ENCODE assay signal across 8 cellular contexts in the genomic region with DNA sequence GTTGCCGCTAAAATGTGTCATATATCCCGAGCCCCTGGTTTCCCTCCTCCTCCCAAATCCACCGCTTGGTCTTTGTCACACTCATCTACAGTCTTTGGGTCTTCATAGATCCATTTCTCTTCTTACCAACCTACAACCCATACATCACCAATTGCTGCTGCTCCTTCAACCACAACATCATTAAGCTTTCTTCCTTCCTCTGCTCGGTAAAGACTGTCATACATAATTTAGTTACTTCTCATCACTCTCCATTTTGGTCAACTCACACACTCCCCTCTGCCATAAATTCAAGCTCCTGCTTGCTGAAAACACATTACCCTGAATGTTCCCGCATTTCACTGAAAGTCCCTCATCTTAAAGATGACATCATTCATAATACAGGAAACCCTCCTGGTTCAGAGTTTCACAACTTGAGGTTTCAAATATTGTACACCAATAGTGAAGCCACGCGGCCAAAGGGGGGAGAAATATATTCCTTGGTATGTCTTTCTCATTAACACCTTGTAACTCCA. TPM values are rescaled to one million over a fixed set of nuclear protein-coding genes. Genes with fewer than 3 reads are reported as not detected.
DNase-seq lines count a peak whose midpoint lies in the region; ATAC-seq and TF ChIP-seq lines count a peak whose summit lies in the region.

No MANE protein-coding gene starts in this region.

- H3K9me3 ChIP-seq in stomach = no peaks in the 10 kb centered on the region
- H3K9me3 ChIP-seq in esophagus muscularis mucosa = no peaks in the 10 kb centered on the region

- no peak for TF ChIP-seq CTCF in stomach (IDR thresholded peaks at IDR 0.05)
- TF ChIP-seq CTCF in esophagus muscularis mucosa (IDR thresholded peaks at IDR 0.05) = no peak

- H3K27ac Mint-ChIP-seq in activated naive CD4-positive, alpha-beta T cell treated with anti-CD3 and anti-CD28 coated beads, Interleukin-2, amount 50 U/mL, for 24 hours = peak overlapping the region; percentile 94

- no peaks in the 10 kb centered on the region for H3K27me3 ChIP-seq in stomach
- no peaks in the 10 kb centered on the region for H3K27me3 ChIP-seq in esophagus muscularis mucosa

- H3K36me3 ChIP-seq in stomach = peaks cover 12 to 16% (median 15%) of the 10 kb centered on the region in 4 donors
- H3K36me3 ChIP-seq in esophagus muscularis mucosa = peaks cover 8 to 15% (median 14%) of the 10 kb centered on the region in 4 donors

- H3K4me1 ChIP-seq in stomach (peaks cover 6 to 40% (median 33%) of the 10 kb centered on the region in 4 donors), esophagus muscularis mucosa (peaks cover 9 to 42% (median 37%) of the 10 kb centered on the region in 4 donors)

- H3K4me3 Mint-ChIP-seq in activated naive CD4-positive, alpha-beta T cell treated with anti-CD3 and anti-CD28 coated beads, Interleukin-2, amount 50 U/mL, for 24 hours = peak overlapping the region; percentile 51

- H3K27ac ChIP-seq in stomach (peak overlapping the region in 4 of 5 donors; percentile 94 to 99 (median 96)), esophagus muscularis mucosa (replicated peaks in 1 of 4) (peak overlapping the region in 2 of 4 donors; percentile 91 to 97)

- H3K4me3 ChIP-seq in stomach = no peak overlapping the region
- no peak overlapping the region for H3K4me3 ChIP-seq in esophagus muscularis mucosa

- TF ChIP-seq EP300 in stomach (IDR thresholded peaks at IDR 0.05) (no peak), esophagus muscularis mucosa (IDR thresholded peaks at IDR 0.05) (no peak)

- DNase-seq in activated T-cell treated with anti-CD3 and anti-CD28 coated beads for 48 hours (ENCODE audit: low read depth) (peak; percentile 14), stomach (no peak), NCI-H2171 treated with DMSO at 0.1 percent for 48 hours (lab: John Stamatoyannopoulos, UW) (no peak), esophagus muscularis mucosa (ENCODE audit: extremely low spot score) (no peak)
- no peak for DNase-seq in activated T-cell treated with anti-CD3 and anti-CD28 coated beads, Interleukin-2, amount 50 U/mL, for 1 hour

- WGBS in stomach, 5 donors = 77 to 86% (median 85%) methylated on average over 7 of the region's 7 CpGs
- WGBS in esophagus muscularis mucosa = 86% methylated on average over 7 of the region's 7 CpGs

- H3K27me3 Mint-ChIP-seq in activated naive CD4-positive, alpha-beta T cell treated with anti-CD3 and anti-CD28 coated beads, Interleukin-2, amount 50 U/mL, for 24 hours = no peaks in the 10 kb centered on the region

- ATAC-seq in HG03378 (IDR thresholded peaks at IDR 0.05; ENCODE audit: unreplicated experiment) (peak; percentile 53), HG03025 (IDR thresholded peaks at IDR 0.05; ENCODE audit: low FRiP score, unreplicated experiment) (no peak)

- H3K9me3 Mint-ChIP-seq in activated naive CD4-positive, alpha-beta T cell treated with anti-CD3 and anti-CD28 coated beads, Interleukin-2, amount 50 U/mL, for 24 hours = no peaks in the 10 kb centered on the region

- peaks cover 5% of the 10 kb centered on the region for H3K36me3 Mint-ChIP-seq in activated naive CD4-positive, alpha-beta T cell treated with anti-CD3 and anti-CD28 coated beads, Interleukin-2, amount 50 U/mL, for 24 hours

- intact Hi-C loops in stomach (cut with DNase I; ENCODE audit: low total_unique reads) = no loop called here
- intact Hi-C loops in esophagus muscularis mucosa (cut with DNase I) = no loop called here

- no peak for TF ChIP-seq POLR2A in stomach (IDR thresholded peaks at IDR 0.05)
- no peak for TF ChIP-seq POLR2A in esophagus muscularis mucosa (IDR thresholded peaks at IDR 0.05; ENCODE audit: low read depth)

- H3K4me1 Mint-ChIP-seq in activated naive CD4-positive, alpha-beta T cell treated with anti-CD3 and anti-CD28 coated beads, Interleukin-2, amount 50 U/mL, for 24 hours = peaks cover 41% of the 10 kb centered on the region

RNA-seq across cellular contexts. Expression of gene DCTD, which starts 1.7 kb away (rescaled TPM):
- total RNA-seq in stomach (10 to 100 TPM in 4 of 5 donors, 1 to 10 TPM in 1; 3.5 to 90.6 (median 81.7) TPM), esophagus muscularis mucosa (10 to 100 TPM; 33.6 to 55.3 (median 48.7) TPM)
- polyA plus RNA-seq in stomach = 10 to 100 TPM; 50.7 to 62.6 (median 57.1) TPM
